8 cellular contexts compared by ENCODE assay signal in the genomic region with DNA sequence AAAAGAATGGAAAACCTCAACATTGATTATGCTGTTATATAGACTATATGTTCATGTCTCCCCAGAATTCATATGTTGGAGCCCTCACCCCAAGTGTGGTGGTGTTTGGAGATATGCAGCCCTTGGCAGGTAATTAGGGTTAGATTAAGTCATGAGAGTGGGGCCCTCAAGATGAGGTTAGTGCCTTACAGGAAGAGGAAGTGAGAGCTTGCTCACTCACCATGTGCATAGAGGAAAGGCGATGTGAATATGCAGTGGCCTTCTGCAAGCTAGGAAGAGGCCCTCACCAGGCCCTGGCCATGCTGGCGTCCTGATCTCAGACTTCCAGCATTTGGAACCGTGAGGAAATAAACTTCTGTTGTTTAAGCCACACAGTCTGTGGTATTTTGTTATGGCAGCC. TPM values are rescaled to one million over a fixed set of nuclear protein-coding genes. Genes with fewer than 3 reads are reported as not detected.
DNase-seq lines count a peak whose midpoint lies in the region; ATAC-seq and TF ChIP-seq lines count a peak whose summit lies in the region.

No MANE protein-coding gene starts in this region.

- H3K27me3 Mint-ChIP-seq in activated T-helper 17 cell treated with anti-CD3 and anti-CD28 coated beads, Interleukin-2, amount 50 U/mL, for 72 hours: no peaks in the 10 kb centered on the region

- intact Hi-C loops in Right ventricle myocardium superior (cut with DNase I): no loop called here

- H3K4me1 Mint-ChIP-seq in activated T-helper 17 cell treated with anti-CD3 and anti-CD28 coated beads, Interleukin-2, amount 50 U/mL, for 72 hours: peaks cover 15% of the 10 kb centered on the region

- H3K4me3 Mint-ChIP-seq in activated T-helper 17 cell treated with anti-CD3 and anti-CD28 coated beads, Interleukin-2, amount 50 U/mL, for 72 hours: no peak overlapping the region

- in situ Hi-C loops in GM13976 (cut with MboI; ENCODE audit: low sequenced_read_pairs, unreplicated experiment): no loop called here

- H3K27ac Mint-ChIP-seq in activated T-helper 17 cell treated with anti-CD3 and anti-CD28 coated beads, Interleukin-2, amount 50 U/mL, for 72 hours: peak overlapping the region; percentile 62

- TF ChIP-seq CTCF in GM13976 (IDR thresholded peaks at IDR 0.05; ENCODE audit: borderline replicate concordance, control extremely low read depth, extremely low read depth, insufficient read depth, missing control alignments): no peak

- peaks cover 100% of the 10 kb centered on the region for H3K36me3 Mint-ChIP-seq in activated T-helper 17 cell treated with anti-CD3 and anti-CD28 coated beads, Interleukin-2, amount 50 U/mL, for 72 hours (ENCODE audit: low read depth)

- H3K9me3 Mint-ChIP-seq in activated T-helper 17 cell treated with anti-CD3 and anti-CD28 coated beads, Interleukin-2, amount 50 U/mL, for 72 hours: peaks cover 3% of the 10 kb centered on the region

- DNase-seq in GM13976 (ENCODE audit: low spot score) (peak; percentile 8), Right ventricle myocardium superior (no peak), T1000 (lab: John Stamatoyannopoulos, UW) (no peak)
- DNase-seq in NK-92 treated with Interleukin-12 subunit alpha and Interleukin-12 subunit beta, amount 100 ng/mL, for 24 hours (lab: John Stamatoyannopoulos, UW): no peak

- ATAC-seq in GM21381 (IDR thresholded peaks at IDR 0.05; ENCODE audit: unreplicated experiment): peak; percentile 80
- peak; percentile 90 for ATAC-seq in HG03432 (IDR thresholded peaks at IDR 0.05; ENCODE audit: unreplicated experiment)
- ATAC-seq in activated T-helper 17 cell treated with anti-CD3 and anti-CD28 coated beads, Interleukin-2, amount 50 U/mL, for 72 hours (replicated peaks): peak; percentile 51
- no peak for ATAC-seq in Right ventricle myocardium superior (ENCODE audit: poor library complexity)
- no peak for ATAC-seq in HG02840 (IDR thresholded peaks at IDR 0.05; ENCODE audit: low FRiP score, unreplicated experiment)

RNA-seq across cellular contexts. Expression of a gene that starts 14.8 kb away (rescaled TPM):
- total RNA-seq in activated T-helper 17 cell treated with anti-CD3 and anti-CD28 coated beads, Interleukin-2, amount 50 U/mL, for 72 hours: 10 to 100 TPM; 26.6 to 33.1 TPM
- total RNA-seq in Right ventricle myocardium superior: 19.1 TPM

RNA-seq across cellular contexts. Expression of a gene that starts 48.8 kb away (rescaled TPM):
- total RNA-seq in activated T-helper 17 cell treated with anti-CD3 and anti-CD28 coated beads, Interleukin-2, amount 50 U/mL, for 72 hours: 1 to 10 TPM; 5.7 to 9.5 TPM
- total RNA-seq in Right ventricle myocardium superior: 15.9 TPM

Comparison
In these comparisons a context has a peak if more than half of its experiments do, and no peak if none do; other contexts are left out.
1. ATAC-seq: peak in GM21381 (single experiment), HG03432 (single experiment) and activated T-helper 17 cell treated with anti-CD3 and anti-CD28 coated beads, Interleukin-2, amount 50 U/mL, for 72 hours (single experiment); none in Right ventricle myocardium superior (single experiment) and HG02840 (single experiment).